Comparison of ENCODE assay signal across 8 cellular contexts in the genomic region with DNA sequence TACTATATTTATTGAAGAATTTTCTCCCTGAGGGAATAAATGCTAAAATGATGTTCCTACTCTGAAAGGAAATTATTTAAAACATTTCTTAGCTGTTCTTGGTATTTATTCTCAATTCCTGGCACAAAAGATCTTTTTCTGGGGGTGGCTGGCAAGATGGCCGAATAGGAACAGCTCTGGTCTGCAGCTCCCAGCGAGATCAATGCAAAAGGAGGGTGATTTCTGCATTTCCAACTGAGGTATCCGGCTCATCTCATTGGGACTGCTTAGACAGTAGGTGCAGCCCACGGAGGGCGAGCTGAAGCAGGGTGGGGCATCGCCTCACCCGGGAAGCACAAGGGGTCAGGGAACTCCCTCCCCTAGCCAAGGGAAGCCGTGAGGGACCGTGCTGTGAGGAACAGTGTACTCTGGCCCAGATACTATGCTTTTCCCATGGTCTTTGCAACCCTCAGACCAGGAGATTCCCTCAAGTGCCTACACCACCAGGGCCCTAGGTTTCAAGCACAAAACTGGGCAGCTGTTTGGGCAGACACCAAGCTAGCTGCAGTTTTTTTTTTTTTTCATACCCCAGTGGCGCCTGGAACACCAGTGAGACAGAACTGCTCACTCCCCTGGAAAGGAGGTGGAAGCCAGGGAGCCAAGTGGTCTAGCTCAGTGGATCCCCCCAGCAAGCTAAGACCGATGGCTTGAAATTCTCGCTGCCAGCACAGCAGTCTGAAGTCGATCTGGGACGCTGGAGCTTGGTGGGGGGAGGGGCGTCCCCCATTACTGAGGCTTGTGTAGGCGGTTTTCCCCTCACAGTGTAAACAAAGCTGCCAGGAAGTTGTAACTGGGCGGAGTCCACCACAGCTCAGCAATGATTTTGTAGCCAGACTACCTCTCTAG.
A peak's percentile ranks its signal among the peaks of the same experiment; 100 is the strongest.
DNase-seq lines count a peak whose midpoint lies in the region; ATAC-seq and TF ChIP-seq lines count a peak whose summit lies in the region.
"Not testable (repeated sequence)": the region's sequence is repeated elsewhere in the genome, so short reads cannot be mapped to it uniquely, and the experiment has no call there.

No MANE protein-coding gene starts in this region.

- H3K27me3 ChIP-seq in CD4-positive, alpha-beta memory T cell (ENCODE audit: insufficient read depth, low read length); OCI-LY3 (ENCODE audit: low read depth, low read length): not testable (repeated sequence)
- H3K27me3 ChIP-seq in mesenchymal stem cell (ENCODE audit: control insufficient read depth in 1 of 2, insufficient read depth in 1 of 2, low read length in 2 of 2): peaks cover 0 to 14% of the 10 kb centered on the region in 2 experiments

- peak overlapping the region in 1 of 2 experiments; percentile 48 for H3K18ac ChIP-seq in mesenchymal stem cell (ENCODE audit: low read depth in 1 of 2, low read length in 2 of 2)

- POLR2A ChIA-PET in CD4-positive, alpha-beta memory T cell (lab: Charles Lee; ENCODE audit: partially characterized antibody): interaction anchor here (0.7 to 3.3 kb wide), 10 partner anchors 9 to 91 kb away, joined by 3 to 22 read pairs (median 6); a partner anchor contains a TSS

- TF ChIP-seq CTCF in GM20000 (IDR thresholded peaks at IDR 0.05; ENCODE audit: extremely low read depth, missing control alignments); OCI-LY3 (IDR thresholded peaks at IDR 0.05; ENCODE audit: low read depth, low read length): not testable (repeated sequence)

- not testable (repeated sequence) for H2AK5ac ChIP-seq in mesenchymal stem cell (ENCODE audit: low read length, severe bottlenecking)

- not testable (repeated sequence) for H3K4me3 ChIP-seq in CD4-positive, alpha-beta memory T cell (ENCODE audit: low read length in 2 of 2); mesenchymal stem cell (ENCODE audit: insufficient read depth in 1 of 2, low read depth in 1 of 2, low read length in 2 of 2)
- H3K4me3 ChIP-seq in OCI-LY3 (ENCODE audit: low read length): peak overlapping the region; percentile 62

- DNase-seq in CD4-positive, alpha-beta memory T cell: peak; percentile 66 to 84 (median 79)
- DNase-seq in GM20000 (ENCODE audit: low spot score) (peak; percentile 2), mesenchymal stem cell (peak; percentile 55)
- peak; percentile 12 for DNase-seq in activated CD8-positive, alpha-beta memory T cell treated with anti-CD3 and anti-CD28 coated beads, Interleukin-2, amount 50 U/mL, for 1 hour (ENCODE audit: extremely low read depth)
- DNase-seq in effector CD4-positive, alpha-beta T cell: peak; percentile 37
- DNase-seq in stimulated activated CD8-positive, alpha-beta memory T cell treated with anti-CD3 and anti-CD28 coated beads, Interleukin-15, amount 100 ng/mL, for 1 hour (ENCODE audit: low read depth): peak; percentile 16

- H3K27ac ChIP-seq in CD4-positive, alpha-beta memory T cell (ENCODE audit: low read depth, low read length): peak overlapping the region; percentile 46
- not testable (repeated sequence) for H3K27ac ChIP-seq in OCI-LY3 (ENCODE audit: low read length); mesenchymal stem cell (ENCODE audit: low read length, poor library complexity, severe bottlenecking)

- peak overlapping the region in 7 of 8 donors; percentile 75 to 83 (median 81) for H3K4me3 Mint-ChIP-seq in CD4-positive, alpha-beta memory T cell

- H4K8ac ChIP-seq in mesenchymal stem cell (ENCODE audit: low read length): not testable (repeated sequence)

- H3K9me3 ChIP-seq in CD4-positive, alpha-beta memory T cell (ENCODE audit: control insufficient read depth in 1 of 2, low read length in 2 of 2); OCI-LY3 (ENCODE audit: insufficient read depth, low read length); mesenchymal stem cell (ENCODE audit: control insufficient read depth, low read length): not testable (repeated sequence)

- H2BK12ac ChIP-seq in mesenchymal stem cell (ENCODE audit: low read length in 2 of 2): peak overlapping the region in 1 of 2 experiments; percentile 39

- intact Hi-C loops in CD4-positive, alpha-beta memory T cell (cut with micrococcal nuclease): loop anchor here (1.0 kb wide), 1 partner anchor 8 kb away; no protein-coding TSS in a partner anchor

- peaks cover 30 to 47% of the 10 kb centered on the region in 2 donors for H3K36me3 Mint-ChIP-seq in CD4-positive, alpha-beta memory T cell

- not testable (repeated sequence) for H3K79me2 ChIP-seq in OCI-LY3 (ENCODE audit: low read length)

- H2BK120ac ChIP-seq in mesenchymal stem cell (ENCODE audit: low read depth, low read length): not testable (repeated sequence)

- H3K27ac Mint-ChIP-seq in CD4-positive, alpha-beta memory T cell: peak overlapping the region; percentile 80 to 96 (median 92)

- whole genome bisulfite sequencing in mesenchymal stem cell: 87% methylated on average over 11 of the region's 17 CpGs

- not testable (repeated sequence) for H3K14ac ChIP-seq in mesenchymal stem cell (ENCODE audit: low read length in 2 of 2)

- H2AFZ ChIP-seq in OCI-LY3 (ENCODE audit: low read depth, low read length) (peak overlapping the region; percentile 93), mesenchymal stem cell (ENCODE audit: low read depth, low read length) (peak overlapping the region; percentile 42)

- not testable (repeated sequence) for H3K23ac ChIP-seq in mesenchymal stem cell (ENCODE audit: low read length in 2 of 2)

- H4K91ac ChIP-seq in mesenchymal stem cell (ENCODE audit: low read length): peak overlapping the region; percentile 50

- CTCF ChIA-PET in CD4-positive, alpha-beta memory T cell (lab: Charles Lee; ENCODE audit: partially characterized antibody): interaction anchor here (0.8 to 2.3 kb wide), 10 partner anchors 9 to 817 kb away, joined by 3 to 21 read pairs (median 3); no protein-coding TSS in a partner anchor

- H3K4me2 ChIP-seq in OCI-LY3 (ENCODE audit: low read length): peak overlapping the region; percentile 73
- not testable (repeated sequence) for H3K4me2 ChIP-seq in mesenchymal stem cell (ENCODE audit: low read length, poor library complexity, severe bottlenecking)

- H3K79me1 ChIP-seq in mesenchymal stem cell (replicated peaks; ENCODE audit: low read length, poor library complexity, severe bottlenecking): not testable (repeated sequence)

- H3K4me1 Mint-ChIP-seq in CD4-positive, alpha-beta memory T cell: peaks cover 14 to 59% (median 43%) of the 10 kb centered on the region in 4 donors

- H2BK15ac ChIP-seq in mesenchymal stem cell (ENCODE audit: low read depth, poor library complexity, severe bottlenecking): not testable (repeated sequence)

- not testable (repeated sequence) for H4K20me1 ChIP-seq in OCI-LY3 (ENCODE audit: insufficient read depth, low read length)

- H3K4me1 ChIP-seq in CD4-positive, alpha-beta memory T cell (ENCODE audit: insufficient read depth, low read length): peaks cover 31% of the 10 kb centered on the region
- not testable (repeated sequence) for H3K4me1 ChIP-seq in OCI-LY3 (ENCODE audit: low read length); mesenchymal stem cell (ENCODE audit: control insufficient read depth, insufficient read depth, low read depth, low read length)

- not testable (repeated sequence) for H2BK5ac ChIP-seq in mesenchymal stem cell (ENCODE audit: low read depth, low read length, poor library complexity, severe bottlenecking)

- not testable (repeated sequence) for H3K4ac ChIP-seq in mesenchymal stem cell (ENCODE audit: low read depth in 1 of 2, low read length in 2 of 2)

- not testable (repeated sequence) for H3K27me3 Mint-ChIP-seq in CD4-positive, alpha-beta memory T cell

- ATAC-seq in HG03432 (IDR thresholded peaks at IDR 0.05; ENCODE audit: unreplicated experiment): peak; percentile 90

- not testable (repeated sequence) for H3K36me3 ChIP-seq in CD4-positive, alpha-beta memory T cell (ENCODE audit: insufficient read depth, low read length); OCI-LY3 (replicated peaks; ENCODE audit: low read depth, low read length); mesenchymal stem cell (ENCODE audit: control insufficient read depth in 1 of 2, insufficient read depth in 2 of 2, low read depth in 1 of 2, low read length in 2 of 2)

- H3K9me3 Mint-ChIP-seq in CD4-positive, alpha-beta memory T cell: peaks cover 0 to 50% (median 44%) of the 10 kb centered on the region in 8 donors

- H3K9ac ChIP-seq in OCI-LY3 (ENCODE audit: low read length): peak overlapping the region; percentile 30; the same call in 1 of the 2 replicates
- H3K9ac ChIP-seq in mesenchymal stem cell (ENCODE audit: low read length): peak overlapping the region; percentile 32

Comparison
In these comparisons a context has a peak if more than half of its experiments do, and no peak if none do; other contexts are left out.
1. DNase-seq: peak in every context shown above with its lines; median percentile 79 in CD4-positive, alpha-beta memory T cell; 55 in mesenchymal stem cell; 37 in effector CD4-positive, alpha-beta T cell; 16 in stimulated activated CD8-positive, alpha-beta memory T cell treated with anti-CD3 and anti-CD28 coated beads, Interleukin-15, amount 100 ng/mL, for 1 hour; 12 in activated CD8-positive, alpha-beta memory T cell treated with anti-CD3 and anti-CD28 coated beads, Interleukin-2, amount 50 U/mL, for 1 hour; 2 in GM20000.